Comparison of ENCODE assay signal across 24 cellular contexts in the genomic region with DNA sequence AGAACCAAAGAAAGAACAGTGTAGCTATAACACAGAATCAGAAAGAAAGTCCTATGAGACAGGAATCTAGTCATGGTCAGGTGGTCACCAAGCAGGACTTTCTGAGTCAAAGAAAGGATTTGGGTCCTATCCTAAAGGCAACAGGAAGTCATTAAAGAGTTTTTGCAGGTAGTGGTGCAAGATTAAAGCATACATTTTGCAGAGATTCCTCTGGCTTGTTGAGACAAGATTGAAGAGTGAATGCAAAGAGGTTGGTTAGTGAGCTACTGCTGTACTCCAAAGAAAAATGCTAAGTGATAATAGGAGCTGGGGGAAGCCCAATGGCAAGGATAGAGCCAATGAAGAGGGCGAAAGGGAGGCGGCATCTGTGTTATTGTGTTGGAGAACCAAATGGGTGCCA.
"Had no signal": no experiment of that assay in that cellular context is flagged by ENCODE, and none has a peak within 500 bp of the region (broad histone marks: within the 10 kb centered on the region; RNA-seq: fewer than 3 reads in every experiment).

No MANE protein-coding gene starts in this region.

- H3K4me3 ChIP-seq: neural progenitor cell, ovary, psoas muscle, right lobe of liver, sigmoid colon, stomach, thoracic aorta, thyroid gland, tibial nerve, upper lobe of left lung, vagina had no signal

- H3K79me2 ChIP-seq: parathyroid adenoma had no signal

- ATAC-seq: psoas muscle; right cardiac atrium; right lobe of liver; stimulated activated effector memory CD8-positive, alpha-beta T cell treated with anti-CD3 and anti-CD28 coated beads, Interleukin-12 subunit alpha, Interleukin-12 subunit beta, amount 100 ng/mL, for 72 hours; stimulated activated naive B cell treated with anti-CD40 and anti-IgM and Interleukin-4, amounts not matched to agents 10 μg/mL and 1 μg/mL and 100 μg/mL, for 72 hours had no signal

- H3K9me3 ChIP-seq: ovary, psoas muscle, right lobe of liver, sigmoid colon, stomach, thoracic aorta, thyroid gland, tibial nerve, upper lobe of left lung, vagina had no signal

- DNase-seq: occipital lobe; ovary; posterior cingulate gyrus; psoas muscle; right cardiac atrium; right lobe of liver; sigmoid colon; small intestine; stimulated activated CD4-positive, alpha-beta T cell treated with anti-CD3 and anti-CD28 coated beads, Interleukin-15, amount 100 ng/mL, for 24 hours; stimulated activated CD4-positive, alpha-beta T cell treated with anti-CD3 and anti-CD28 coated beads, Interleukin-2, amount 100 ng/mL, for 24 hours; stimulated activated CD4-positive, alpha-beta T cell treated with anti-CD3 and anti-CD28 coated beads, Interleukin-2, amount 100 ng/mL, for 48 hours; stimulated activated CD4-positive, alpha-beta T cell treated with anti-CD3 and anti-CD28 coated beads, Interleukin-4, amount 100 ng/mL, for 24 hours; stimulated activated naive B cell treated with anti-CD40 and anti-IgM and Interleukin-4, amounts not matched to agents 10 μg/mL and 1 μg/mL and 100 μg/mL, for 72 hours; stimulated activated naive CD4-positive, alpha-beta T cell treated with Interleukin-2 at 50 U/mL for 16 hours; stomach; thyroid gland; trophoblast cell; upper lobe of left lung had no signal

- H3K36me3 ChIP-seq: neural progenitor cell, ovary, right lobe of liver, sigmoid colon, stomach, thoracic aorta, thyroid gland, tibial nerve, upper lobe of left lung, vagina had no signal

- H3K4me2 ChIP-seq: neural progenitor cell had no signal

- FAIRE-seq: small intestine had no signal

- H3K27ac ChIP-seq: neural progenitor cell, ovary, parathyroid adenoma, psoas muscle, right lobe of liver, sigmoid colon, stomach, thoracic aorta, thyroid gland, tibial nerve, upper lobe of left lung, vagina had no signal

- H2AFZ ChIP-seq: neural progenitor cell, parathyroid adenoma had no signal

- H3K4me1 ChIP-seq: parathyroid adenoma, psoas muscle, right lobe of liver, sigmoid colon, stomach, thyroid gland, tibial nerve, upper lobe of left lung, vagina had no signal

- H3K27me3 ChIP-seq: neural progenitor cell, ovary, right lobe of liver, sigmoid colon, stomach, thyroid gland, tibial nerve, upper lobe of left lung, vagina had no signal

- H3K9ac ChIP-seq: neural progenitor cell, parathyroid adenoma had no signal
